2 cellular contexts compared by ENCODE assay signal in genomic region chr19:16326401-16327130, GRCh38.
TF ChIP-seq lines count a peak whose summit lies in the region.

No MANE protein-coding gene starts in this region.

TF ChIP-seq in A549, 52 proteins besides CTCF, POLR2A, EP300 and RAD21:
- TF ChIP-seq ZFP36 (IDR thresholded peaks at IDR 0.05; ENCODE audit: borderline replicate concordance, partially characterized antibody) (no peak), BHLHE40 (IDR thresholded peaks at IDR 0.05; ENCODE audit: low read depth, low read length) (no peak), RARB (CRISPR knock-in tag; IDR thresholded peaks at IDR 0.05) (no peak), TFCP2L1 (CRISPR knock-in tag; IDR thresholded peaks at IDR 0.05) (0 out of 2 replicates have a peak, but pooled peaks have one; percentile 21), NR3C1 (IDR thresholded peaks at IDR 0.05) (no peak), EHF (CRISPR knock-in tag; IDR thresholded peaks at IDR 0.05) (no peak), CEBPB (IDR thresholded peaks at IDR 0.05) (no peak)

TF ChIP-seq in K562, 482 proteins besides CTCF, POLR2A, EP300 and RAD21:
- no peak for TF ChIP-seq ATF4 (CRISPR knock-in tag; IDR thresholded peaks at IDR 0.05)
- no peak for TF ChIP-seq TARDBP (IDR thresholded peaks at IDR 0.05)
- peak; percentile 66; the same call in 1 of the 2 replicates for TF ChIP-seq ZBTB33 (CRISPR knock-in tag; IDR thresholded peaks at IDR 0.05)
- no peak for TF ChIP-seq ZNF311 (CRISPR knock-in tag; IDR thresholded peaks at IDR 0.05)
